Comparison of ENCODE assay signal across 1 cellular context in the genomic region with DNA sequence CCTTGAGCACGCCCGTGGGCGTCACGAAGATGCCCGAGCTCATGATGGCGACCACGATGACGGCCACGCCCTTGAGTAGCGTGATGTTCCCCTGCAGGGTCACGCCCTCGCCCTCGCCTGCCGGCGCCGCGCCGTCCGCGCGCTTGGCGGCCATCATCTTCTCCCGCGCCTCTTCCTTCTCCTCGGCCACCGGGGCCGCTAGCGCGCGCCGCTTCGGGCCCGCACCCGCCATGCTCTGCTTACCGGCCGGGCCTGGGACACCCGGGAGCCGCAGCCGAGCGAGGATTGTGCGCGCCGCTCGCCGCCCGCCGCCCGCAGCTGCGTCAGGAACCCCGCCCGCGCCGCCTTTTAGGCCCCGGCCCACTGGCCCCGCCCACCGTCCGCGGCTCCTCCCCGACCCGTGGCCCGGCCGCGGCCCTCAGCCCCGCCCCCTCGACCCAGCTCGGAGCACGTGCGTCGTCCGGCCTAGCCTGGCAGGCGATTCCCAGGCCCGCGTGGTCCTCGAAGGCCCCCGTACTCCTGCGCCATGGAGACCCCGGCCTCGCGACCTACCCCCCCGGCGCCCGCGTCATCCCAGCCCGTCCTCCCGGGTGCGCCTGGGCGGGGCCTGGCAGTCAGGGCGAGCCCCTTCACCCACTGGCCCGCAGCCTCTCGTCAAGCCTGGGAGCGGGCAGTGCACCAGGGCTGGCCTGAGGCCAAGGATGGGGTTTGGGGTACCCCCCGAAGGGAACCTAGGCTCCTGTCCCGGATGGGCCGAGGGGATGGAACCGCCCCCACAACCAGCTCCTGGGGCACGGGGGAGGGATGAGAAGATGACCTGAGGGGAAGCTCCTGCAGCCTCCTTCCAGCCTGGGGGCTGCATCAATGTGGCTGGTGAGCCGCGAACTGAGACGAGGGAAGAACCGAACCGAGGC.
TF ChIP-seq lines count a peak whose summit lies in the region.

No MANE protein-coding gene starts in this region.

TF ChIP-seq in HepG2, 621 proteins besides CTCF, POLR2A, EP300 and RAD21 (continued from another document and continues in another):
- TF ChIP-seq, protein P1, sequence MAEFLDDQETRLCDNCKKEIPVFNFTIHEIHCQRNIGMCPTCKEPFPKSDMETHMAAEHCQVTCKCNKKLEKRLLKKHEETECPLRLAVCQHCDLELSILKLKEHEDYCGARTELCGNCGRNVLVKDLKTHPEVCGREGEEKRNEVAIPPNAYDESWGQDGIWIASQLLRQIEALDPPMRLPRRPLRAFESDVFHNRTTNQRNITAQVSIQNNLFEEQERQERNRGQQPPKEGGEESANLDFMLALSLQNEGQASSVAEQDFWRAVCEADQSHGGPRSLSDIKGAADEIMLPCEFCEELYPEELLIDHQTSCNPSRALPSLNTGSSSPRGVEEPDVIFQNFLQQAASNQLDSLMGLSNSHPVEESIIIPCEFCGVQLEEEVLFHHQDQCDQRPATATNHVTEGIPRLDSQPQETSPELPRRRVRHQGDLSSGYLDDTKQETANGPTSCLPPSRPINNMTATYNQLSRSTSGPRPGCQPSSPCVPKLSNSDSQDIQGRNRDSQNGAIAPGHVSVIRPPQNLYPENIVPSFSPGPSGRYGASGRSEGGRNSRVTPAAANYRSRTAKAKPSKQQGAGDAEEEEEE (CRISPR knock-in tag; IDR thresholded peaks at IDR 0.05; ENCODE audit: borderline replicate concordance) = peak; percentile 81; the same call in 1 of the 2 replicates
- TF ChIP-seq ZNF510 (CRISPR knock-in tag; IDR thresholded peaks at IDR 0.05; ENCODE audit: low read depth) (peak; percentile 98), ZNF33A (CRISPR knock-in tag; IDR thresholded peaks at IDR 0.05; ENCODE audit: borderline replicate concordance) (peak; percentile 84), ZFP36L1 (CRISPR knock-in tag; IDR thresholded peaks at IDR 0.05) (peak; percentile 99), SP5 (CRISPR knock-in tag; IDR thresholded peaks at IDR 0.05; ENCODE audit: borderline replicate concordance, low read depth) (peak; percentile 95), ZNF747 (CRISPR knock-in tag; IDR thresholded peaks at IDR 0.05; ENCODE audit: borderline replicate concordance) (peak; percentile 97), ZNF264 (CRISPR knock-in tag; IDR thresholded peaks at IDR 0.05) (peak; percentile 92), ZNF256 (CRISPR knock-in tag; conservative IDR thresholded peaks at IDR 0.05) (peak; percentile 99), NR2F1 (CRISPR knock-in tag; IDR thresholded peaks at IDR 0.05) (peak; percentile 62 to 75), RFX3 (CRISPR knock-in tag; IDR thresholded peaks at IDR 0.05) (peak; percentile 57), ZNF451 (CRISPR knock-in tag; IDR thresholded peaks at IDR 0.05) (peak; percentile 100), ZNF790 (CRISPR knock-in tag; IDR thresholded peaks at IDR 0.05; ENCODE audit: borderline replicate concordance) (peak; percentile 61; the same call in 1 of the 2 replicates), ZNF350 (CRISPR knock-in tag; IDR thresholded peaks at IDR 0.05; ENCODE audit: borderline replicate concordance, low read depth) (0 out of 2 replicates have a peak, but pooled peaks have one; percentile 89), ZBTB42 (CRISPR knock-in tag; IDR thresholded peaks at IDR 0.05) (peak; percentile 96), PHF5A (CRISPR knock-in tag; IDR thresholded peaks at IDR 0.05; ENCODE audit: low read depth, unreplicated experiment) (peak; percentile 92)
- TF ChIP-seq, protein P2, sequence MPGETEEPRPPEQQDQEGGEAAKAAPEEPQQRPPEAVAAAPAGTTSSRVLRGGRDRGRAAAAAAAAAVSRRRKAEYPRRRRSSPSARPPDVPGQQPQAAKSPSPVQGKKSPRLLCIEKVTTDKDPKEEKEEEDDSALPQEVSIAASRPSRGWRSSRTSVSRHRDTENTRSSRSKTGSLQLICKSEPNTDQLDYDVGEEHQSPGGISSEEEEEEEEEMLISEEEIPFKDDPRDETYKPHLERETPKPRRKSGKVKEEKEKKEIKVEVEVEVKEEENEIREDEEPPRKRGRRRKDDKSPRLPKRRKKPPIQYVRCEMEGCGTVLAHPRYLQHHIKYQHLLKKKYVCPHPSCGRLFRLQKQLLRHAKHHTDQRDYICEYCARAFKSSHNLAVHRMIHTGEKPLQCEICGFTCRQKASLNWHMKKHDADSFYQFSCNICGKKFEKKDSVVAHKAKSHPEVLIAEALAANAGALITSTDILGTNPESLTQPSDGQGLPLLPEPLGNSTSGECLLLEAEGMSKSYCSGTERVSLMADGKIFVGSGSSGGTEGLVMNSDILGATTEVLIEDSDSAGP (CRISPR knock-in tag; IDR thresholded peaks at IDR 0.05; ENCODE audit: borderline replicate concordance) = peak; percentile 60; the same call in 1 of the 2 replicates
- TF ChIP-seq, protein P3, sequence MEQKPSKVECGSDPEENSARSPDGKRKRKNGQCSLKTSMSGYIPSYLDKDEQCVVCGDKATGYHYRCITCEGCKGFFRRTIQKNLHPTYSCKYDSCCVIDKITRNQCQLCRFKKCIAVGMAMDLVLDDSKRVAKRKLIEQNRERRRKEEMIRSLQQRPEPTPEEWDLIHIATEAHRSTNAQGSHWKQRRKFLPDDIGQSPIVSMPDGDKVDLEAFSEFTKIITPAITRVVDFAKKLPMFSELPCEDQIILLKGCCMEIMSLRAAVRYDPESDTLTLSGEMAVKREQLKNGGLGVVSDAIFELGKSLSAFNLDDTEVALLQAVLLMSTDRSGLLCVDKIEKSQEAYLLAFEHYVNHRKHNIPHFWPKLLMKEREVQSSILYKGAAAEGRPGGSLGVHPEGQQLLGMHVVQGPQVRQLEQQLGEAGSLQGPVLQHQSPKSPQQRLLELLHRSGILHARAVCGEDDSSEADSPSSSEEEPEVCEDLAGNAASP (CRISPR knock-in tag; IDR thresholded peaks at IDR 0.05; ENCODE audit: borderline replicate concordance) = peak; percentile 94
- TF ChIP-seq, protein P4, sequence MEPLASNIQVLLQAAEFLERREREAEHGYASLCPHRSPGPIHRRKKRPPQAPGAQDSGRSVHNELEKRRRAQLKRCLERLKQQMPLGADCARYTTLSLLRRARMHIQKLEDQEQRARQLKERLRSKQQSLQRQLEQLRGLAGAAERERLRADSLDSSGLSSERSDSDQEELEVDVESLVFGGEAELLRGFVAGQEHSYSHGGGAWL (CRISPR knock-in tag; IDR thresholded peaks at IDR 0.05) = peak; percentile 100
- TF ChIP-seq, protein P5, sequence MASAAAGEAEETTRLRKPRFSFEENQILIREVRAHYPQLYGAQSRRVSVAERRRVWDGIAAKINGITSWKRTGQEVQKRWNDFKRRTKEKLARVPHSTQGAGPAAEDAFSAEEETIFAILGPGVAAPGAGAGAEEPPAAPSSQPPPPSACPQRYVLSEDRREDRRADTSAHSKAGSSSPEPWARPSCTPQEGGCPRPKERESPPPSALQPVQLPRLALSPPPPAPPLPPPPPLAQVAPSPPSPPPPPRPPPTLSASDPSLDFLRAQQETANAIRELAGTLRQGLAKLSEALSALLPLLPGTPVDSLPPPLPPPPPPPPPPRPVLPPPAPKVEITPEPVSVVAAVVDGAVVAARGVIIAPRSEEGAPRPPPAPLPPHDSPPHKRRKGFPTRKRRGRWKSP (CRISPR knock-in tag; IDR thresholded peaks at IDR 0.05) = peak; percentile 96
- TF ChIP-seq, protein P6, sequence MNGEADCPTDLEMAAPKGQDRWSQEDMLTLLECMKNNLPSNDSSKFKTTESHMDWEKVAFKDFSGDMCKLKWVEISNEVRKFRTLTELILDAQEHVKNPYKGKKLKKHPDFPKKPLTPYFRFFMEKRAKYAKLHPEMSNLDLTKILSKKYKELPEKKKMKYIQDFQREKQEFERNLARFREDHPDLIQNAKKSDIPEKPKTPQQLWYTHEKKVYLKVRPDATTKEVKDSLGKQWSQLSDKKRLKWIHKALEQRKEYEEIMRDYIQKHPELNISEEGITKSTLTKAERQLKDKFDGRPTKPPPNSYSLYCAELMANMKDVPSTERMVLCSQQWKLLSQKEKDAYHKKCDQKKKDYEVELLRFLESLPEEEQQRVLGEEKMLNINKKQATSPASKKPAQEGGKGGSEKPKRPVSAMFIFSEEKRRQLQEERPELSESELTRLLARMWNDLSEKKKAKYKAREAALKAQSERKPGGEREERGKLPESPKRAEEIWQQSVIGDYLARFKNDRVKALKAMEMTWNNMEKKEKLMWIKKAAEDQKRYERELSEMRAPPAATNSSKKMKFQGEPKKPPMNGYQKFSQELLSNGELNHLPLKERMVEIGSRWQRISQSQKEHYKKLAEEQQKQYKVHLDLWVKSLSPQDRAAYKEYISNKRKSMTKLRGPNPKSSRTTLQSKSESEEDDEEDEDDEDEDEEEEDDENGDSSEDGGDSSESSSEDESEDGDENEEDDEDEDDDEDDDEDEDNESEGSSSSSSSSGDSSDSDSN (CRISPR knock-in tag; IDR thresholded peaks at IDR 0.05) = peak; percentile 79
- TF ChIP-seq, protein P7, sequence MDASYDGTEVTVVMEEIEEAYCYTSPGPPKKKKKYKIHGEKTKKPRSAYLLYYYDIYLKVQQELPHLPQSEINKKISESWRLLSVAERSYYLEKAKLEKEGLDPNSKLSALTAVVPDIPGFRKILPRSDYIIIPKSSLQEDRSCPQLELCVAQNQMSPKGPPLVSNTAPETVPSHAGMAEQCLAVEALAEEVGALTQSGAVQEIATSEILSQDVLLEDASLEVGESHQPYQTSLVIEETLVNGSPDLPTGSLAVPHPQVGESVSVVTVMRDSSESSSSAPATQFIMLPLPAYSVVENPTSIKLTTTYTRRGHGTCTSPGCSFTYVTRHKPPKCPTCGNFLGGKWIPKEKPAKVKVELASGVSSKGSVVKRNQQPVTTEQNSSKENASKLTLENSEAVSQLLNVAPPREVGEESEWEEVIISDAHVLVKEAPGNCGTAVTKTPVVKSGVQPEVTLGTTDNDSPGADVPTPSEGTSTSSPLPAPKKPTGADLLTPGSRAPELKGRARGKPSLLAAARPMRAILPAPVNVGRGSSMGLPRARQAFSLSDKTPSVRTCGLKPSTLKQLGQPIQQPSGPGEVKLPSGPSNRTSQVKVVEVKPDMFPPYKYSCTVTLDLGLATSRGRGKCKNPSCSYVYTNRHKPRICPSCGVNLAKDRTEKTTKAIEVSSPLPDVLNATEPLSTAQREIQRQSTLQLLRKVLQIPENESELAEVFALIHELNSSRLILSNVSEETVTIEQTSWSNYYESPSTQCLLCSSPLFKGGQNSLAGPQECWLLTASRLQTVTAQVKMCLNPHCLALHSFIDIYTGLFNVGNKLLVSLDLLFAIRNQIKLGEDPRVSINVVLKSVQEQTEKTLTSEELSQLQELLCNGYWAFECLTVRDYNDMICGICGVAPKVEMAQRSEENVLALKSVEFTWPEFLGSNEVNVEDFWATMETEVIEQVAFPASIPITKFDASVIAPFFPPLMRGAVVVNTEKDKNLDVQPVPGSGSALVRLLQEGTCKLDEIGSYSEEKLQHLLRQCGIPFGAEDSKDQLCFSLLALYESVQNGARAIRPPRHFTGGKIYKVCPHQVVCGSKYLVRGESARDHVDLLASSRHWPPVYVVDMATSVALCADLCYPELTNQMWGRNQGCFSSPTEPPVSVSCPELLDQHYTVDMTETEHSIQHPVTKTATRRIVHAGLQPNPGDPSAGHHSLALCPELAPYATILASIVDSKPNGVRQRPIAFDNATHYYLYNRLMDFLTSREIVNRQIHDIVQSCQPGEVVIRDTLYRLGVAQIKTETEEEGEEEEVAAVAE (CRISPR knock-in tag; IDR thresholded peaks at IDR 0.05; ENCODE audit: borderline replicate concordance) = peak; percentile 87; the same call in 1 of the 2 replicates
- TF ChIP-seq, protein P8, sequence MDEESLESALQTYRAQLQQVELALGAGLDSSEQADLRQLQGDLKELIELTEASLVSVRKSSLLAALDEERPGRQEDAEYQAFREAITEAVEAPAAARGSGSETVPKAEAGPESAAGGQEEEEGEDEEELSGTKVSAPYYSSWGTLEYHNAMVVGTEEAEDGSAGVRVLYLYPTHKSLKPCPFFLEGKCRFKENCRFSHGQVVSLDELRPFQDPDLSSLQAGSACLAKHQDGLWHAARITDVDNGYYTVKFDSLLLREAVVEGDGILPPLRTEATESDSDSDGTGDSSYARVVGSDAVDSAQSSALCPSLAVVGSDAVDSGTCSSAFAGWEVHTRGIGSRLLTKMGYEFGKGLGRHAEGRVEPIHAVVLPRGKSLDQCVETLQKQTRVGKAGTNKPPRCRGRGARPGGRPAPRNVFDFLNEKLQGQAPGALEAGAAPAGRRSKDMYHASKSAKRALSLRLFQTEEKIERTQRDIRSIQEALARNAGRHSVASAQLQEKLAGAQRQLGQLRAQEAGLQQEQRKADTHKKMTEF (CRISPR knock-in tag; IDR thresholded peaks at IDR 0.05) = peak; percentile 100
- TF ChIP-seq, protein P9, sequence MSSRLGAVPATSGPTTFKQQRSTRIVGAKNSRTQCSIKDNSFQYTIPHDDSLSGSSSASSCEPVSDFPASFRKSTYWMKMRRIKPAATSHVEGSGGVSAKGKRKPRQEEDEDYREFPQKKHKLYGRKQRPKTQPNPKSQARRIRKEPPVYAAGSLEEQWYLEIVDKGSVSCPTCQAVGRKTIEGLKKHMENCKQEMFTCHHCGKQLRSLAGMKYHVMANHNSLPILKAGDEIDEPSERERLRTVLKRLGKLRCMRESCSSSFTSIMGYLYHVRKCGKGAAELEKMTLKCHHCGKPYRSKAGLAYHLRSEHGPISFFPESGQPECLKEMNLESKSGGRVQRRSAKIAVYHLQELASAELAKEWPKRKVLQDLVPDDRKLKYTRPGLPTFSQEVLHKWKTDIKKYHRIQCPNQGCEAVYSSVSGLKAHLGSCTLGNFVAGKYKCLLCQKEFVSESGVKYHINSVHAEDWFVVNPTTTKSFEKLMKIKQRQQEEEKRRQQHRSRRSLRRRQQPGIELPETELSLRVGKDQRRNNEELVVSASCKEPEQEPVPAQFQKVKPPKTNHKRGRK (CRISPR knock-in tag; IDR thresholded peaks at IDR 0.05) = 0 out of 2 replicates have a peak, but pooled peaks have one; percentile 62
- TF ChIP-seq, protein P10, sequence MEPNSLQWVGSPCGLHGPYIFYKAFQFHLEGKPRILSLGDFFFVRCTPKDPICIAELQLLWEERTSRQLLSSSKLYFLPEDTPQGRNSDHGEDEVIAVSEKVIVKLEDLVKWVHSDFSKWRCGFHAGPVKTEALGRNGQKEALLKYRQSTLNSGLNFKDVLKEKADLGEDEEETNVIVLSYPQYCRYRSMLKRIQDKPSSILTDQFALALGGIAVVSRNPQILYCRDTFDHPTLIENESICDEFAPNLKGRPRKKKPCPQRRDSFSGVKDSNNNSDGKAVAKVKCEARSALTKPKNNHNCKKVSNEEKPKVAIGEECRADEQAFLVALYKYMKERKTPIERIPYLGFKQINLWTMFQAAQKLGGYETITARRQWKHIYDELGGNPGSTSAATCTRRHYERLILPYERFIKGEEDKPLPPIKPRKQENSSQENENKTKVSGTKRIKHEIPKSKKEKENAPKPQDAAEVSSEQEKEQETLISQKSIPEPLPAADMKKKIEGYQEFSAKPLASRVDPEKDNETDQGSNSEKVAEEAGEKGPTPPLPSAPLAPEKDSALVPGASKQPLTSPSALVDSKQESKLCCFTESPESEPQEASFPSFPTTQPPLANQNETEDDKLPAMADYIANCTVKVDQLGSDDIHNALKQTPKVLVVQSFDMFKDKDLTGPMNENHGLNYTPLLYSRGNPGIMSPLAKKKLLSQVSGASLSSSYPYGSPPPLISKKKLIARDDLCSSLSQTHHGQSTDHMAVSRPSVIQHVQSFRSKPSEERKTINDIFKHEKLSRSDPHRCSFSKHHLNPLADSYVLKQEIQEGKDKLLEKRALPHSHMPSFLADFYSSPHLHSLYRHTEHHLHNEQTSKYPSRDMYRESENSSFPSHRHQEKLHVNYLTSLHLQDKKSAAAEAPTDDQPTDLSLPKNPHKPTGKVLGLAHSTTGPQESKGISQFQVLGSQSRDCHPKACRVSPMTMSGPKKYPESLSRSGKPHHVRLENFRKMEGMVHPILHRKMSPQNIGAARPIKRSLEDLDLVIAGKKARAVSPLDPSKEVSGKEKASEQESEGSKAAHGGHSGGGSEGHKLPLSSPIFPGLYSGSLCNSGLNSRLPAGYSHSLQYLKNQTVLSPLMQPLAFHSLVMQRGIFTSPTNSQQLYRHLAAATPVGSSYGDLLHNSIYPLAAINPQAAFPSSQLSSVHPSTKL (CRISPR knock-in tag; IDR thresholded peaks at IDR 0.05) = peak; percentile 97
